In the genomic region with DNA sequence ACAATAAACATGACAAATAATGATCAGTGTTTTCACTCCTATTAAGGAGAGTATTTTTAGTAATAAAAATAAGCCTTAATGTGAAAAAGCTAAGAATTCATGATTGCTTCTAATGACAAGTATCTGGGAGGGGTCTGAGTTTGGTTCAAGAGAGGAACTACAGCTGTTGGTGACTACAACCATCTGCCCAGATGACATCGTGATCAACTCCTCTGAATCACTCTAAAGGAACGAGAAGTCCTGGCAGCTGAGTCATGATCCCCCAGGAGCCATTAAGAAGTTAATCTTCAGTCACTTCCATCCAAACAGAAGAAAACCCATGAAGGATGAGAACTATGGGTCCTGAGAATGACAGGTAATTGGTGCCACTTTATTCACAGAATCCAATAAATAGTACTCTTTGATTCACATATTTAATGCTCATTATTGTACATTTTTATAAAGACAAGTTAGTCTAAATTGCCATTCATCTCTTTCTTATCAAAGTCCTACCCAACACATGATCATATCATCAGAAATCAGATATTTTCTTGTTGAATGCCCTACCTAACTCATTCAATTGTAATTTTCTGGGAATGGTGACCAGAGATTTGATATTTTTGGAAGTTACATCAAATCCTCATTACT, we compare ENCODE assay signal across 10 cellular contexts. TPM values are rescaled to one million over a fixed set of nuclear protein-coding genes. Genes with fewer than 3 reads are reported as not detected.
DNase-seq lines count a peak whose midpoint lies in the region; ATAC-seq and TF ChIP-seq lines count a peak whose summit lies in the region.
"Had no signal": no experiment of that assay in that cellular context is flagged by ENCODE, and none has a peak within 500 bp of the region (broad histone marks: within the 10 kb centered on the region; RNA-seq: fewer than 3 reads in every experiment).

No MANE protein-coding gene starts in this region.

- no peak for TF ChIP-seq CTCF in fibroblast of pulmonary artery (IDR thresholded peaks at IDR 0.05; ENCODE audit: low read length, missing control alignments)

- H3K4me3 ChIP-seq in SJSA1 (no peak overlapping the region), fibroblast of pulmonary artery (replicated peaks; ENCODE audit: low read depth, low read length) (no peak overlapping the region), skeletal muscle cell (ENCODE audit: low read depth, low read length) (no peak overlapping the region)

- intact Hi-C loops in posterior vena cava (cut with DNase I): no loop called here

- peak overlapping the region; percentile 79 for H3K27ac ChIP-seq in SJSA1
- H3K27ac ChIP-seq: parathyroid adenoma had no signal

- H3K4me1 ChIP-seq in SJSA1 (replicated peaks): peaks cover 75% of the 10 kb centered on the region
- H3K4me1 ChIP-seq: parathyroid adenoma had no signal

- no peaks in the 10 kb centered on the region for H3K27me3 ChIP-seq in SJSA1 (replicated peaks)

- ATAC-seq in HG02759 (IDR thresholded peaks at IDR 0.05; ENCODE audit: unreplicated experiment): no peak
- no peak for ATAC-seq in GM19455 (IDR thresholded peaks at IDR 0.05; ENCODE audit: unreplicated experiment)

- H3K9me3 ChIP-seq in SJSA1 (replicated peaks): no peaks in the 10 kb centered on the region

- H3K36me3 ChIP-seq in SJSA1: peaks cover 32% of the 10 kb centered on the region

- DNase-seq in GDM1 (lab: John Stamatoyannopoulos, UW) (peak; percentile 37), SJSA1 (ENCODE audit: low read depth in 1 of 2, low spot score in 2 of 2) (peak; percentile 83 to 88), fibroblast of pulmonary artery (ENCODE audit: low read depth) (peak; percentile 96), skeletal muscle cell (ENCODE audit: low read depth) (peak; percentile 94), posterior vena cava (ENCODE audit: low spot score) (no peak), hypothalamus (lab: John Stamatoyannopoulos, UW) (no peak)

RNA-seq across cellular contexts. Expression of a gene that starts 6.8 kb away (rescaled TPM):
- 82.1 and 133 TPM in 2 replicates for total RNA-seq in SJSA1 (2014; rRNA removed; shearing (Covaris generic))
- total RNA-seq in posterior vena cava: 100 to 1,000 TPM; 109 to 117 TPM
- total RNA-seq: activated CD8-positive, alpha-beta memory T cell treated with anti-CD3 and anti-CD28 coated beads for 36 hours had no signal

Comparison
In these comparisons a context has a peak if more than half of its experiments do, and no peak if none do; other contexts are left out.
1. DNase-seq: peak in GDM1 (single experiment), SJSA1 (2 of 2), fibroblast of pulmonary artery (single experiment) and skeletal muscle cell (single experiment); none in posterior vena cava (single experiment) and hypothalamus (0 of 51).